12 cellular contexts compared by ENCODE assay signal in the genomic region with DNA sequence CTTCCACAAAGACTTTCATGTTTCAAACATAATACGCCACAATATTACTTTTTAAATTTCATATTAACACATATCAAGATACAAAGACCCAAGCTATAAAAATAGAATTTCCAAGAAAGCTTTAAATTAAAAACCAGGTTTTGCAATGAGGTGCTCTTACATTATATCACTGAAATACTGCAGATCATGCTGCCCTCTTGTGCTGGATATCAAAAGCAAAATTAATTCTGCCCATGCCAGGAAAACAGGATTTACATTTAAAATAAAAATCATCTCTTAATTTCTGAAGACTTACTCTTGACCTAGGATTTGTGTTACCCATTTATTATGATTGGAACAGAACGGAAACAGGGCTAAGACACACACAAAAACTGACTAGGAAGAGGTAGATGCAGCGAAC.
DNase-seq lines count a peak whose midpoint lies in the region; ATAC-seq, FAIRE-seq and TF ChIP-seq lines count a peak whose summit lies in the region.
"Had no signal": no experiment of that assay in that cellular context is flagged by ENCODE, and none has a peak within 500 bp of the region (broad histone marks: within the 10 kb centered on the region; RNA-seq: fewer than 3 reads in every experiment).

No MANE protein-coding gene starts in this region.

- H4K20me1 ChIP-seq in Loucy (ENCODE audit: insufficient read depth, low read length, poor library complexity, severe bottlenecking), result no peaks in the 10 kb centered on the region
- H4K20me1 ChIP-seq in astrocyte (ENCODE audit: insufficient read depth, low read length), result no peaks in the 10 kb centered on the region
- H4K20me1 ChIP-seq in OCI-LY7 (ENCODE audit: insufficient read depth, low read length), result no peaks in the 10 kb centered on the region

- POLR2A ChIA-PET in OCI-LY7 (lab: Charles Lee), result no interaction called here

- peaks cover 2% of the 10 kb centered on the region for H3K4me1 Mint-ChIP-seq in astrocyte (ENCODE audit: low read depth, unreplicated experiment)

- intact Hi-C loops in OCI-LY7 (cut with micrococcal nuclease; ENCODE audit: unreplicated experiment), result no loop called here

- H3K4me2 ChIP-seq in Loucy (ENCODE audit: low read depth, low read length, poor library complexity, severe bottlenecking) (no peak overlapping the region), astrocyte (ENCODE audit: low read length) (no peak overlapping the region), OCI-LY7 (ENCODE audit: low read length) (no peak overlapping the region)

- no peaks in the 10 kb centered on the region for H3K4me1 ChIP-seq in Loucy (ENCODE audit: insufficient read depth, low read length, poor library complexity, severe bottlenecking)
- H3K4me1 ChIP-seq in astrocyte (ENCODE audit: insufficient read depth, low read length), result peaks cover 6% of the 10 kb centered on the region
- no peaks in the 10 kb centered on the region for H3K4me1 ChIP-seq in OCI-LY7 (ENCODE audit: insufficient read depth, low read length, poor library complexity, severe bottlenecking)

- H3K9me3 Mint-ChIP-seq in astrocyte (ENCODE audit: unreplicated experiment), result no peaks in the 10 kb centered on the region
- H3K9me3 Mint-ChIP-seq: mesothelial cell of epicardium had no signal

- H3K9me2 ChIP-seq in Loucy (replicated peaks; ENCODE audit: low read depth, low read length) (no peaks in the 10 kb centered on the region), OCI-LY7 (ENCODE audit: insufficient read depth, low read length) (no peaks in the 10 kb centered on the region)

- DNase-seq in EH (ENCODE audit: low read depth), result peak; percentile 39
- no peak for DNase-seq in astrocyte (ENCODE audit: low read depth)
- DNase-seq in left lobe of liver (ENCODE audit: low spot score), result no peak
- DNase-seq in cerebellar cortex (ENCODE audit: low spot score), result no peak
- DNase-seq in HuH-7 (ENCODE audit: low spot score), result no peak
- DNase-seq in OCI-LY7 (ENCODE audit: low spot score), result no peak
- DNase-seq: activated effector memory CD4-positive, alpha-beta T cell treated with anti-CD3 and anti-CD28 coated beads, Interleukin-2, amount 50 U/mL, for 16 hours; NCI-H2081 treated with DMSO at 0.1 percent for 48 hours; stimulated activated CD4-positive, alpha-beta T cell treated with anti-CD3 and anti-CD28 coated beads, Interleukin-1b, Interleukin-23, amount 100 ng/mL, for 48 hours had no signal

- H3K9ac ChIP-seq in Loucy (ENCODE audit: low read depth, low read length, poor library complexity, severe bottlenecking), result no peak overlapping the region
- H3K9ac ChIP-seq in astrocyte (ENCODE audit: low read length), result no peak overlapping the region

- H3K36me3 ChIP-seq in Loucy (ENCODE audit: insufficient read depth, low read length), result peaks cover 3% of the 10 kb centered on the region; the same call in 1 of the 2 replicates
- no peaks in the 10 kb centered on the region for H3K36me3 ChIP-seq in astrocyte (ENCODE audit: insufficient read depth, low read length)
- no peaks in the 10 kb centered on the region for H3K36me3 ChIP-seq in OCI-LY7 (ENCODE audit: insufficient read depth, low read length)

- no peaks in the 10 kb centered on the region for H3K27me3 ChIP-seq in Loucy (ENCODE audit: insufficient read depth, low read length, poor library complexity, severe bottlenecking)
- no peaks in the 10 kb centered on the region for H3K27me3 ChIP-seq in astrocyte (ENCODE audit: insufficient read depth, low read length)

- BruUV-seq in OCI-LY7 (replicated peaks; lab: Mats Ljungman, UMichigan), result no TSS peak

- H2AFZ ChIP-seq in Loucy (ENCODE audit: low read length), result no peak overlapping the region
- H2AFZ ChIP-seq in astrocyte (ENCODE audit: low read depth, low read length), result no peak overlapping the region
- H2AFZ ChIP-seq in OCI-LY7 (ENCODE audit: low read length), result no peak overlapping the region

- H3K79me2 ChIP-seq in Loucy (ENCODE audit: insufficient read depth, low read length), result no peaks in the 10 kb centered on the region
- H3K79me2 ChIP-seq in astrocyte (ENCODE audit: insufficient read depth, low read length), result no peaks in the 10 kb centered on the region
- no peaks in the 10 kb centered on the region for H3K79me2 ChIP-seq in OCI-LY7 (ENCODE audit: insufficient read depth, low read depth, low read length)

- no peak overlapping the region for H3K27ac Mint-ChIP-seq in astrocyte (ENCODE audit: unreplicated experiment)
- H3K27ac Mint-ChIP-seq: mesothelial cell of epicardium had no signal

- no peak overlapping the region for H3K27ac ChIP-seq in astrocyte (ENCODE audit: low read depth, low read length)
- no peak overlapping the region for H3K27ac ChIP-seq in OCI-LY7 (ENCODE audit: low read depth, low read length, poor library complexity, severe bottlenecking)

- no peaks in the 10 kb centered on the region for H3F3A ChIP-seq in Loucy (ENCODE audit: low read depth)

- H3K4me3 ChIP-seq in Loucy (ENCODE audit: low read length, poor library complexity, severe bottlenecking), result no peak overlapping the region
- no peak overlapping the region for H3K4me3 ChIP-seq in astrocyte (ENCODE audit: insufficient read depth, low read depth, low read length)
- H3K4me3 ChIP-seq in OCI-LY7 (ENCODE audit: low read depth, low read length, poor library complexity, severe bottlenecking), result no peak overlapping the region

- H3K9me3 ChIP-seq in Loucy (ENCODE audit: insufficient read depth, low read depth, low read length) (no peaks in the 10 kb centered on the region), astrocyte (ENCODE audit: insufficient read depth, low read depth, low read length) (no peaks in the 10 kb centered on the region), OCI-LY7 (ENCODE audit: low read length) (no peaks in the 10 kb centered on the region)

- CTCF ChIA-PET in OCI-LY7 (lab: Charles Lee; ENCODE audit: unreplicated experiment), result no interaction called here

- peak; percentile 46 for ATAC-seq in left lobe of liver
- no peak for ATAC-seq in GM21423 (IDR thresholded peaks at IDR 0.05; ENCODE audit: unreplicated experiment)

- TF ChIP-seq CTCF in Loucy (conservative IDR thresholded peaks at IDR 0.05; ENCODE audit: low read length) (peak; percentile 66), astrocyte (IDR thresholded peaks at IDR 0.05; ENCODE audit: insufficient read depth, low read depth, low read length) (peak; percentile 53), OCI-LY7 (conservative IDR thresholded peaks at IDR 0.05; ENCODE audit: low read length) (no peak)

- H3K27me3 Mint-ChIP-seq in astrocyte (ENCODE audit: low read depth, unreplicated experiment), result no peaks in the 10 kb centered on the region

- no peak for FAIRE-seq in astrocyte (lab: Jason Lieb, UNC)

- H3K4me3 Mint-ChIP-seq in astrocyte (ENCODE audit: unreplicated experiment), result no peak overlapping the region
- H3K4me3 Mint-ChIP-seq: mesothelial cell of epicardium had no signal

- peaks cover 2% of the 10 kb centered on the region for H3K36me3 Mint-ChIP-seq in astrocyte (ENCODE audit: low read depth, unreplicated experiment)
- H3K36me3 Mint-ChIP-seq: mesothelial cell of epicardium had no signal
